11 cellular contexts compared by ENCODE assay signal in genomic region chr3:86702381-86702958, GRCh38.
DNase-seq lines count a peak whose midpoint lies in the region; TF ChIP-seq lines count a peak whose summit lies in the region.
"Had no signal": no experiment of that assay in that cellular context is flagged by ENCODE, and none has a peak within 500 bp of the region (broad histone marks: within the 10 kb centered on the region; RNA-seq: fewer than 3 reads in every experiment).

No MANE protein-coding gene starts in this region.

- H3K79me2 ChIP-seq in KMS-11 (ENCODE audit: insufficient read depth, low read depth), result no peaks in the 10 kb centered on the region

- H3K4me1 ChIP-seq in KMS-11 (ENCODE audit: low read depth, poor library complexity, severe bottlenecking), result no peaks in the 10 kb centered on the region

- no peaks in the 10 kb centered on the region for H3K9me3 Mint-ChIP-seq in activated CD4-positive, alpha-beta T cell treated with anti-CD3 and anti-CD28 coated beads, Interleukin-2, amount 10 ng/mL, durations not matched to agents 24 days and 14 days

- no peak overlapping the region for H3K4me3 Mint-ChIP-seq in activated CD4-positive, alpha-beta T cell treated with anti-CD3 and anti-CD28 coated beads, Interleukin-2, amount 10 ng/mL, durations not matched to agents 24 days and 14 days
- H3K4me3 Mint-ChIP-seq: activated naive CD4-positive, alpha-beta T cell treated with anti-CD3 and anti-CD28 coated beads for 36 hours; stimulated activated memory B cell treated with anti-CD40 and anti-IgM and Interleukin-4, amounts not matched to agents 10 μg/mL and 1 μg/mL and 100 μg/mL, for 72 hours had no signal

- H3K4me3 ChIP-seq in KMS-11 (IDR thresholded peaks at IDR 0.05; ENCODE audit: insufficient read depth, low read depth, low read length) (no peak overlapping the region), astrocyte of the cerebellum (ENCODE audit: low read depth, low read length) (no peak overlapping the region)

- no peaks in the 10 kb centered on the region for H3K36me3 ChIP-seq in KMS-11 (ENCODE audit: insufficient read depth)
- H3K36me3 ChIP-seq: neutrophil had no signal

- no peak overlapping the region for H3K27ac ChIP-seq in KMS-11
- H3K27ac ChIP-seq: neutrophil had no signal

- H2AFZ ChIP-seq in KMS-11 (ENCODE audit: low read depth), result no peak overlapping the region

- no peaks in the 10 kb centered on the region for H3K4me1 Mint-ChIP-seq in activated CD4-positive, alpha-beta T cell treated with anti-CD3 and anti-CD28 coated beads, Interleukin-2, amount 10 ng/mL, durations not matched to agents 24 days and 14 days
- H3K4me1 Mint-ChIP-seq: stimulated activated memory B cell treated with anti-CD40 and anti-IgM and Interleukin-4, amounts not matched to agents 10 μg/mL and 1 μg/mL and 100 μg/mL, for 72 hours had no signal

- no peak overlapping the region for H3K4me2 ChIP-seq in KMS-11

- DNase-seq in EL (peak; percentile 6), astrocyte of the cerebellum (ENCODE audit: low read depth) (no peak), myocyte (ENCODE audit: low read depth) (peak; percentile 12), NCI-H2029 (lab: John Stamatoyannopoulos, UW) (no peak), SK-N-DZ (ENCODE audit: low spot score) (no peak), NCI-H748 (lab: John Stamatoyannopoulos, UW; ENCODE audit: unreplicated experiment) (no peak)
- DNase-seq in activated CD4-positive, alpha-beta T cell treated with anti-CD3 and anti-CD28 coated beads, Interleukin-2, amount 10 ng/mL, durations not matched to agents 24 days and 14 days, result no peak
- DNase-seq: activated naive CD4-positive, alpha-beta T cell treated with anti-CD3 and anti-CD28 coated beads for 36 hours had no signal

- no peak overlapping the region for H3K27ac Mint-ChIP-seq in activated CD4-positive, alpha-beta T cell treated with anti-CD3 and anti-CD28 coated beads, Interleukin-2, amount 10 ng/mL, durations not matched to agents 24 days and 14 days
- H3K27ac Mint-ChIP-seq: activated naive CD4-positive, alpha-beta T cell treated with anti-CD3 and anti-CD28 coated beads for 36 hours; stimulated activated memory B cell treated with anti-CD40 and anti-IgM and Interleukin-4, amounts not matched to agents 10 μg/mL and 1 μg/mL and 100 μg/mL, for 72 hours had no signal

- H3K9ac ChIP-seq in KMS-11, result no peak overlapping the region

- intact Hi-C loops in activated CD4-positive, alpha-beta T cell treated with anti-CD3 and anti-CD28 coated beads, Interleukin-2, amount 10 ng/mL, durations not matched to agents 24 days and 14 days (cut with micrococcal nuclease), result loop anchor here (5.0 kb wide), 1 partner anchor 470 kb away; no protein-coding TSS in a partner anchor

- H3K36me3 Mint-ChIP-seq in activated CD4-positive, alpha-beta T cell treated with anti-CD3 and anti-CD28 coated beads, Interleukin-2, amount 10 ng/mL, durations not matched to agents 24 days and 14 days (ENCODE audit: low read depth), result no peaks in the 10 kb centered on the region
- H3K36me3 Mint-ChIP-seq: stimulated activated memory B cell treated with anti-CD40 and anti-IgM and Interleukin-4, amounts not matched to agents 10 μg/mL and 1 μg/mL and 100 μg/mL, for 72 hours had no signal

- no peaks in the 10 kb centered on the region for H3K27me3 ChIP-seq in KMS-11 (ENCODE audit: insufficient read depth, low read depth)
- H3K27me3 ChIP-seq: neutrophil had no signal

- in situ Hi-C loops in astrocyte of the cerebellum (cut with HindIII; ENCODE audit: low sequenced_read_pairs), result no loop called here

- no peaks in the 10 kb centered on the region for H4K20me1 ChIP-seq in KMS-11 (ENCODE audit: insufficient read depth)

- no peaks in the 10 kb centered on the region for H3K27me3 Mint-ChIP-seq in activated CD4-positive, alpha-beta T cell treated with anti-CD3 and anti-CD28 coated beads, Interleukin-2, amount 10 ng/mL, durations not matched to agents 24 days and 14 days
- H3K27me3 Mint-ChIP-seq: stimulated activated memory B cell treated with anti-CD40 and anti-IgM and Interleukin-4, amounts not matched to agents 10 μg/mL and 1 μg/mL and 100 μg/mL, for 72 hours had no signal

- TF ChIP-seq CTCF in KMS-11 (conservative IDR thresholded peaks at IDR 0.05; ENCODE audit: low read depth, low read length), result peak; percentile 53
- peak; percentile 64 for TF ChIP-seq CTCF in astrocyte of the cerebellum (IDR thresholded peaks at IDR 0.05; ENCODE audit: low read depth, low read length, missing control alignments)

Comparison
In these comparisons a context has a peak if more than half of its experiments do, and no peak if none do; other contexts are left out.
1. DNase-seq: peak in EL (single experiment) and myocyte (single experiment); none in astrocyte of the cerebellum (single experiment), NCI-H2029 (single experiment), activated CD4-positive, alpha-beta T cell treated with anti-CD3 and anti-CD28 coated beads, Interleukin-2, amount 10 ng/mL, durations not matched to agents 24 days and 14 days (single experiment), SK-N-DZ (single experiment) and NCI-H748 (single experiment).